In genomic region chr12:96571101-96571862, GRCh38 we compare ENCODE assay signal across 10 cellular contexts.
DNase-seq lines count a peak whose midpoint lies in the region; ATAC-seq lines count a peak whose summit lies in the region.
"Had no signal": no experiment of that assay in that cellular context is flagged by ENCODE, and none has a peak within 500 bp of the region (broad histone marks: within the 10 kb centered on the region; RNA-seq: fewer than 3 reads in every experiment).

No MANE protein-coding gene starts in this region.

- DNase-seq in stimulated activated CD8-positive, alpha-beta memory T cell treated with anti-CD3 and anti-CD28 coated beads, Interleukin-15, amount 100 ng/mL, for 48 hours (ENCODE audit: low read depth in 2 of 2), result peak; percentile 1 to 8
- no peak for DNase-seq in stimulated activated CD8-positive, alpha-beta memory T cell treated with anti-CD3 and anti-CD28 coated beads, Interleukin-4, amount 100 ng/mL, for 48 hours
- DNase-seq in mesendoderm, result no peak
- no peak for DNase-seq in G401 (ENCODE audit: low spot score)
- DNase-seq in NCI-H524 (lab: John Stamatoyannopoulos, UW), result no peak
- no peak for DNase-seq in NCI-H1694 treated with DMSO at 0.1 percent for 48 hours (lab: John Stamatoyannopoulos, UW)

- in situ Hi-C loops in G401 (cut with HindIII; ENCODE audit: low sequenced_read_pairs), result no loop called here

- no peak overlapping the region for H3K56ac ChIP-seq in mesendoderm (ENCODE audit: low read length)

- H3K4me1 ChIP-seq in mesendoderm (ENCODE audit: control insufficient read depth, low read depth, low read length), result no peaks in the 10 kb centered on the region
- H3K4me1 ChIP-seq: ascending aorta, SJSA1 had no signal

- H3K27me3 ChIP-seq in mesendoderm (ENCODE audit: insufficient read depth, low read length, poor library complexity), result no peaks in the 10 kb centered on the region
- H3K27me3 ChIP-seq: ascending aorta, SJSA1 had no signal

- H2BK15ac ChIP-seq in mesendoderm (replicated peaks; ENCODE audit: low read depth), result no peak overlapping the region

- no peak overlapping the region for H3K27ac ChIP-seq in mesendoderm (ENCODE audit: low read depth, low read length)
- H3K27ac ChIP-seq: ascending aorta, SJSA1 had no signal

- no peaks in the 10 kb centered on the region for H3K79me1 ChIP-seq in mesendoderm (ENCODE audit: low read length)

- H3K9ac ChIP-seq in mesendoderm (ENCODE audit: low read length), result no peak overlapping the region

- ATAC-seq in HG02588 (IDR thresholded peaks at IDR 0.05; ENCODE audit: unreplicated experiment) (peak; percentile 92), HG03575 (IDR thresholded peaks at IDR 0.05; ENCODE audit: extremely low read depth, insufficient number of reproducible peaks, low FRiP score, unreplicated experiment) (peak; percentile 72)

- no peak overlapping the region for H3K23ac ChIP-seq in mesendoderm (ENCODE audit: low read length)

- no peak overlapping the region for H3K18ac ChIP-seq in mesendoderm (ENCODE audit: low read length)

- H3K79me2 ChIP-seq in mesendoderm (ENCODE audit: control insufficient read depth, insufficient read depth, low read length), result no peaks in the 10 kb centered on the region

- H3K4ac ChIP-seq in mesendoderm (ENCODE audit: low read depth, low read length), result no peak overlapping the region

- no CpG with 5 or more reads among the region's 4 CpGs for WGBS in mesendoderm (ENCODE audit: extremely low coverage, insufficient coverage, low lambda C conversion rate)

- H3K4me3 ChIP-seq in mesendoderm (ENCODE audit: low read length), result no peak overlapping the region
- H3K4me3 ChIP-seq: ascending aorta, SJSA1 had no signal

- no peak overlapping the region for H3K4me2 ChIP-seq in mesendoderm (ENCODE audit: low read length)

- H3K36me3 ChIP-seq in mesendoderm (ENCODE audit: control insufficient read depth, insufficient read depth, low read length), result no peaks in the 10 kb centered on the region
- H3K36me3 ChIP-seq: ascending aorta, SJSA1 had no signal

- no peak overlapping the region for H2BK5ac ChIP-seq in mesendoderm (ENCODE audit: low read length)

- no peak overlapping the region for H4K5ac ChIP-seq in mesendoderm (ENCODE audit: low read length)

- H2AK5ac ChIP-seq in mesendoderm (ENCODE audit: low read length), result no peak overlapping the region

- no peak overlapping the region for H4K8ac ChIP-seq in mesendoderm (ENCODE audit: low read depth, low read length)

- H2BK120ac ChIP-seq in mesendoderm (ENCODE audit: low read depth, low read length), result no peak overlapping the region

Comparison
In these comparisons a context has a peak if more than half of its experiments do, and no peak if none do; other contexts are left out.
1. DNase-seq: peak in stimulated activated CD8-positive, alpha-beta memory T cell treated with anti-CD3 and anti-CD28 coated beads, Interleukin-15, amount 100 ng/mL, for 48 hours (2 of 2); none in stimulated activated CD8-positive, alpha-beta memory T cell treated with anti-CD3 and anti-CD28 coated beads, Interleukin-4, amount 100 ng/mL, for 48 hours (single experiment), mesendoderm (single experiment), G401 (single experiment), NCI-H524 (0 of 2) and NCI-H1694 treated with DMSO at 0.1 percent for 48 hours (single experiment).